1 cellular context compared by ENCODE assay signal in genomic region chr1:23777979-23778814, GRCh38.
A peak's percentile ranks its signal among the peaks of the same experiment; 100 is the strongest.
TF ChIP-seq lines count a peak whose summit lies in the region.

Gene PITHD1 (plus strand): TSS chr1:23778418. CDS start chr1:23778516, 98 bp downstream.

TF ChIP-seq in HepG2, 621 proteins besides CTCF, POLR2A, EP300 and RAD21 (continued from another document and continues in another):
- TF ChIP-seq MNT (IDR thresholded peaks at IDR 0.05): no peak
- peak; percentile 64; the same call in 1 of the 2 replicates for TF ChIP-seq ATF2 (CRISPR knock-in tag; IDR thresholded peaks at IDR 0.05)
- TF ChIP-seq ZNF746 (CRISPR knock-in tag; IDR thresholded peaks at IDR 0.05): no peak; the same call in 1 of the 2 replicates
- TF ChIP-seq ZKSCAN1 (IDR thresholded peaks at IDR 0.05; ENCODE audit: low read length): no peak
- no peak for TF ChIP-seq ZFP41 (CRISPR knock-in tag; IDR thresholded peaks at IDR 0.05; ENCODE audit: borderline replicate concordance)
- peak; percentile 23; the same call in 1 of the 2 replicates for TF ChIP-seq ZNF792 (CRISPR knock-in tag; IDR thresholded peaks at IDR 0.05)
- no peak for TF ChIP-seq ZBTB3 (CRISPR knock-in tag; IDR thresholded peaks at IDR 0.05; ENCODE audit: borderline replicate concordance, low read depth)
- no peak for TF ChIP-seq STAT5B (CRISPR knock-in tag; IDR thresholded peaks at IDR 0.05)
- peak; percentile 68 to 73 for TF ChIP-seq HMGXB4 (CRISPR knock-in tag; IDR thresholded peaks at IDR 0.05; ENCODE audit: borderline replicate concordance in 1 of 2, low read depth in 1 of 2)
- TF ChIP-seq SIN3A (IDR thresholded peaks at IDR 0.05; ENCODE audit: borderline replicate concordance, low read depth, low read length): peak; percentile 65; the same call in 1 of the 2 replicates
- TF ChIP-seq ZNF788 (CRISPR knock-in tag; IDR thresholded peaks at IDR 0.05; ENCODE audit: borderline replicate concordance): no peak
- TF ChIP-seq ZBTB26 (CRISPR knock-in tag; IDR thresholded peaks at IDR 0.05; ENCODE audit: borderline replicate concordance): no peak
- TF ChIP-seq FOSL1 (CRISPR knock-in tag; IDR thresholded peaks at IDR 0.05; ENCODE audit: borderline replicate concordance): no peak
- TF ChIP-seq ATF7 (IDR thresholded peaks at IDR 0.05): no peak
- no peak for TF ChIP-seq ATF7 (CRISPR knock-in tag; IDR thresholded peaks at IDR 0.05)
- TF ChIP-seq ZSCAN22 (CRISPR knock-in tag; IDR thresholded peaks at IDR 0.05): no peak
- no peak; the same call in 1 of the 2 replicates for TF ChIP-seq ZBTB44 (CRISPR knock-in tag; IDR thresholded peaks at IDR 0.05)
- no peak for TF ChIP-seq MBNL3 (CRISPR knock-in tag; conservative IDR thresholded peaks at IDR 0.05)
- TF ChIP-seq FOXC1 (CRISPR knock-in tag; IDR thresholded peaks at IDR 0.05; ENCODE audit: borderline replicate concordance): no peak
- TF ChIP-seq SOX6 (IDR thresholded peaks at IDR 0.05): no peak
- peak; percentile 48 for TF ChIP-seq SOX6 (CRISPR knock-in tag; IDR thresholded peaks at IDR 0.05)
- no peak for TF ChIP-seq NCOA5 (CRISPR knock-in tag; IDR thresholded peaks at IDR 0.05)
- TF ChIP-seq IRF2 (CRISPR knock-in tag; IDR thresholded peaks at IDR 0.05): peak; percentile 61; the same call in 1 of the 2 replicates
- peak; percentile 32; the same call in 1 of the 2 replicates for TF ChIP-seq HIVEP1 (CRISPR knock-in tag; IDR thresholded peaks at IDR 0.05)
- 0 out of 2 replicates have a peak, but pooled peaks have one; percentile 38 for TF ChIP-seq MEF2D (CRISPR knock-in tag; IDR thresholded peaks at IDR 0.05)
- no peak for TF ChIP-seq ZKSCAN5 (CRISPR knock-in tag; IDR thresholded peaks at IDR 0.05)
- TF ChIP-seq PRDM10 (CRISPR knock-in tag; IDR thresholded peaks at IDR 0.05; ENCODE audit: low read depth): 0 out of 2 replicates have a peak, but pooled peaks have one; percentile 27
- TF ChIP-seq SNAPC4 (CRISPR knock-in tag; IDR thresholded peaks at IDR 0.05): peak; percentile 83; the same call in 1 of the 2 replicates
- TF ChIP-seq SNAI1 (CRISPR knock-in tag; IDR thresholded peaks at IDR 0.05; ENCODE audit: borderline replicate concordance): peak; percentile 75; the same call in 1 of the 2 replicates
- peak; percentile 22; the same call in 1 of the 2 replicates for TF ChIP-seq PATZ1 (CRISPR knock-in tag; IDR thresholded peaks at IDR 0.05)
- TF ChIP-seq ZNF776 (CRISPR knock-in tag; IDR thresholded peaks at IDR 0.05): peak; percentile 68; the same call in 1 of the 2 replicates
- no peak for TF ChIP-seq TERF1 (CRISPR knock-in tag; IDR thresholded peaks at IDR 0.05)
- peak; percentile 52; the same call in 1 of the 2 replicates for TF ChIP-seq TFAP4 (IDR thresholded peaks at IDR 0.05; ENCODE audit: borderline replicate concordance, low read depth)
- TF ChIP-seq NPAS2 (CRISPR knock-in tag; IDR thresholded peaks at IDR 0.05; ENCODE audit: borderline replicate concordance): no peak
- peak; percentile 75; the same call in 1 of the 2 replicates for TF ChIP-seq PRMT3 (CRISPR knock-in tag; IDR thresholded peaks at IDR 0.05; ENCODE audit: borderline replicate concordance, low read depth)
- TF ChIP-seq FOXO1 (CRISPR knock-in tag; IDR thresholded peaks at IDR 0.05): no peak
- TF ChIP-seq CREB1 (IDR thresholded peaks at IDR 0.05): peak; percentile 66
- peak; percentile 94 for TF ChIP-seq CREB1 (CRISPR knock-in tag; IDR thresholded peaks at IDR 0.05)
- 0 out of 2 replicates have a peak, but pooled peaks have one; percentile 10 for TF ChIP-seq REL (CRISPR knock-in tag; conservative IDR thresholded peaks at IDR 0.05)
